Comparison of ENCODE assay signal across 9 cellular contexts in the genomic region with DNA sequence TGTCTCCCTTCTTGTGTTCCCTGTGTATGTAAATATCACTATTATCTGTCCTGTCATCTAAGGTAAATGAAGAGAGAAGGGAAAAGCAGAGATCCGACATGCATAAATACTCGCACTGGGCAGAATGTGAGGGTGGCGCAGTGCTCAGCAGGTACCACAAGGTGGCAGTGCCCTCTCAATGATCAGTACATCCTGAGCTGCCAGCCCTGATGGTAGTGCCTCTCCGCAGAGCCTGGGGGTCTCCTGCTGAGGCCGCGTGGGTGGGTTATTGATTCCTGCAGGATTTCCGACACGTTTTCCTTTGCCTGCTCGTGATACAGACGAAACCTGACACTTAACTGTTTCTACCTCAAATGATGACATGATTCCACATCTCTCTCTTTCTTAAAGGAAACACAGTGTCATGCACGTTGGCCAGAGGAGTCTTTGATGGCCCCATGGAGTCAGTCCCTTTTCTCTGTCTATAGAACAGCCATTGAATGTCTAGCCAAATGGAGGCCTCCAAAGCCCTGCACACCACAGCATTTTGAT. TPM values are rescaled to one million over a fixed set of nuclear protein-coding genes. Genes with fewer than 3 reads are reported as not detected.
A peak's percentile ranks its signal among the peaks of the same experiment; 100 is the strongest.
DNase-seq lines count a peak whose midpoint lies in the region; ATAC-seq, FAIRE-seq and TF ChIP-seq lines count a peak whose summit lies in the region.
"Had no signal": no experiment of that assay in that cellular context is flagged by ENCODE, and none has a peak within 500 bp of the region (broad histone marks: within the 10 kb centered on the region; RNA-seq: fewer than 3 reads in every experiment).

No MANE protein-coding gene starts in this region.

- no peak for TF ChIP-seq POLR2A in H54 (IDR thresholded peaks at IDR 0.05; ENCODE audit: low read depth, low read length)

- H3K27ac ChIP-seq in SJCRH30, result peak overlapping the region; percentile 74
- no peak overlapping the region for H3K27ac ChIP-seq in upper lobe of right lung

- H3K36me3 ChIP-seq in SJCRH30 (no peaks in the 10 kb centered on the region), upper lobe of right lung (no peaks in the 10 kb centered on the region)

- peak; percentile 41 for DNase-seq in H54 (ENCODE audit: insufficient read length, low spot score)
- DNase-seq in SJCRH30, result peak; percentile 63 to 81
- DNase-seq in activated naive CD4-positive, alpha-beta T cell treated with Interleukin-2 at 50 U/mL for 16 hours, result peak; percentile 74
- peak; percentile 62 to 93 (median 84) for DNase-seq in head of caudate nucleus
- peak; percentile 50 to 97 (median 82) for DNase-seq in posterior cingulate gyrus
- peak; percentile 77 for DNase-seq in upper lobe of right lung

- H3K4me1 ChIP-seq in SJCRH30 (peaks cover 12% of the 10 kb centered on the region), upper lobe of right lung (peaks cover 4% of the 10 kb centered on the region)

- ATAC-seq in upper lobe of right lung, result peak; percentile 94

- peak overlapping the region; percentile 26 for H3K4me3 ChIP-seq in SJCRH30
- no peak overlapping the region for H3K4me3 ChIP-seq in upper lobe of right lung

- FAIRE-seq in H54 (lab: Jason Lieb, UNC), result peak; percentile 93

- no peaks in the 10 kb centered on the region for H3K9me3 ChIP-seq in SJCRH30 (replicated peaks)
- no peaks in the 10 kb centered on the region for H3K9me3 ChIP-seq in upper lobe of right lung

- TF ChIP-seq CTCF in GM12801 (IDR thresholded peaks at IDR 0.05; ENCODE audit: extremely low read depth, insufficient read length) (peak; percentile 85), LNCAP (IDR thresholded peaks at IDR 0.05) (peak; percentile 97), upper lobe of right lung (IDR thresholded peaks at IDR 0.05) (peak; percentile 96)

- H3K27me3 ChIP-seq in SJCRH30, result no peaks in the 10 kb centered on the region
- H3K27me3 ChIP-seq in upper lobe of right lung, result no peaks in the 10 kb centered on the region

- intact Hi-C loops in head of caudate nucleus (cut with DNase I) (loop anchor here (5.0 kb wide), 1 partner anchor 273 kb away; no protein-coding TSS in a partner anchor), posterior cingulate gyrus (cut with DNase I) (loop anchor here (1.0 kb wide), 1 partner anchor 273 kb away; no protein-coding TSS in a partner anchor), upper lobe of right lung (cut with DNase I) (loop anchor here (5.0 to 10.0 kb wide), 2 partner anchors 100 to 273 kb away; no protein-coding TSS in a partner anchor)

RNA-seq across cellular contexts. Expression of gene RGR, which starts 19.8 kb away (rescaled TPM):
- 0.58 and 1.1 TPM in 2 replicates for total RNA-seq in SJCRH30 (2014; rRNA removed; shearing (Covaris generic))
- 0.41 TPM for total RNA-seq in upper lobe of right lung

RNA-seq across cellular contexts. Expression of gene LRIT1, which starts 23.3 kb away (rescaled TPM):
- total RNA-seq in SJCRH30 (2014; rRNA removed; shearing (Covaris generic)), result not detected in 2 replicates
- total RNA-seq in upper lobe of right lung, result not detected
- total RNA-seq: skeletal muscle tissue had no signal

RNA-seq across cellular contexts. Expression of gene LRIT2, which starts 39.3 kb away (rescaled TPM):
- not detected in 2 replicates for total RNA-seq in SJCRH30 (2014; rRNA removed; shearing (Covaris generic))
- not detected for total RNA-seq in upper lobe of right lung
- total RNA-seq: skeletal muscle tissue had no signal
